8 cellular contexts compared by ENCODE assay signal in the genomic region with DNA sequence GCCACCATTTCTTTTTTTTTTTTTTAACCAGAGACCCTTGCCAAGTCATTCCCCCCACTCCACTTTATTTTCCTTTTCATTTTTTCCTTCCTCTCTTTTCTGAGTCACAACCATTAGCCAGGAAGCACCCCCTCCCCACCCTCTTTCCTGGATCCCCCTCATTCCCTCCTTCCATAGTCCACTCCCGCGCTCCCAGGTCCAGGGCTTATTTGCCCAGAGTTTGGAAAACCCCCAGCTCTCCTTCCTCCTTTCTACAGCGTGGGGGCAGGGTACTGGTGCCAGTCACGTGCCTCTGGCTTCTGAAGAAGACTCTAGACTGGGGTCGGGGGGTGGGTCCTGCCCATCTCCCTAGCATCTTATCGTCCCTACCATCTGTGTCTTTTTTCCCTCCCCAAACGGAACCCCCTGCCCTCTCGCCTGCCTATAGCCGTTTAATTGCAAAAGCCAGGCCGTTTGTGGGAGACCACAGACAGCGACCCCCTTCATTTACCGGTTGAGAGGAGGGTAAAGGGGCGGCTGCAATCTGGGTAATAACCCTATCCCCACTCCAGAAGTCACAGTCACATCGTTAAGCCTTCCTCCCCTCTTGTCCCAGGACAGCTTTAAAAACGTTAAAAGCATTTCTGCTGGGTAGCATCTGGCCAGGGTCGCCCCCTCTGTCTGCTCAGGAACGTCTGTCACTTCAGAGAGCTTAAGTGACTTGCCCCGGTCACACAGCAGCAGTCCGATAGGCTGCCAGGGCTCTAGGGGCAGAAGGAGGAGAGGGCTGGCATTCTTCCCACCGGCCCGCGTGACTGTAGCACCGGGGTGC. TPM values are rescaled to one million over a fixed set of nuclear protein-coding genes. Genes with fewer than 3 reads are reported as not detected.
DNase-seq lines count a peak whose midpoint lies in the region; ATAC-seq and TF ChIP-seq lines count a peak whose summit lies in the region.

No MANE protein-coding gene starts in this region.

- peak overlapping the region; percentile 58 for H2AFZ ChIP-seq in KMS-11 (ENCODE audit: low read depth)

- peak overlapping the region; percentile 99 for H3K4me3 Mint-ChIP-seq in activated CD4-positive, alpha-beta T cell treated with anti-CD3 and anti-CD28 coated beads for 36 hours
- peak overlapping the region; percentile 100 for H3K4me3 Mint-ChIP-seq in endodermal cell
- peak overlapping the region; percentile 97 to 100 (median 98) for H3K4me3 Mint-ChIP-seq in naive thymus-derived CD8-positive, alpha-beta T cell

- H3K4me2 ChIP-seq in KMS-11, result peak overlapping the region; percentile 91

- peaks cover 50% of the 10 kb centered on the region for H3K79me2 ChIP-seq in KMS-11 (ENCODE audit: insufficient read depth, low read depth)

- H3K27ac ChIP-seq in KMS-11 (peak overlapping the region; percentile 83), endodermal cell (ENCODE audit: low read depth, low read length) (peak overlapping the region; percentile 82)

- WGBS in endodermal cell (ENCODE audit: insufficient coverage in 1 of 2, insufficient read length in 1 of 2), 2 experiments, result 8 to 17% methylated on average over 11 to 23 of the region's 23 CpGs

- DNase-seq in activated CD4-positive, alpha-beta T cell treated with anti-CD3 and anti-CD28 coated beads for 36 hours, result peak; percentile 50
- DNase-seq in activated CD4-positive, alpha-beta T cell treated with anti-CD3 and anti-CD28 coated beads, Interleukin-2, amount 50 U/mL, for 48 hours, result no peak
- DNase-seq in SK-N-DZ (ENCODE audit: low spot score) (peak; percentile 42), endodermal cell (peak; percentile 83)
- DNase-seq in naive thymus-derived CD8-positive, alpha-beta T cell, result no peak

- intact Hi-C loops in activated CD4-positive, alpha-beta T cell treated with anti-CD3 and anti-CD28 coated beads for 36 hours (cut with DNase I, micrococcal nuclease), result loop anchor here (1.0 to 10.0 kb wide), 13 partner anchors 18 to 1067 kb away; a partner anchor contains a TSS

- H4K20me1 ChIP-seq in KMS-11 (ENCODE audit: insufficient read depth), result peaks cover 11% of the 10 kb centered on the region

- TF ChIP-seq CTCF in KMS-11 (conservative IDR thresholded peaks at IDR 0.05; ENCODE audit: low read depth, low read length), result no peak
- TF ChIP-seq CTCF in endodermal cell (conservative IDR thresholded peaks at IDR 0.05), result no peak

- no peaks in the 10 kb centered on the region for H3K9me3 ChIP-seq in endodermal cell (ENCODE audit: control insufficient read depth, low read length)

- CTCF ChIA-PET in activated CD4-positive, alpha-beta T cell treated with anti-CD3 and anti-CD28 coated beads for 36 hours (lab: Charles Lee), result interaction anchor here (0.9 to 2.8 kb wide), 4 partner anchors 28 to 172 kb away, joined by 3 to 13 read pairs (median 4); a partner anchor contains a TSS

- no peak overlapping the region for H3K4me3 ChIP-seq in KMS-11 (IDR thresholded peaks at IDR 0.05; ENCODE audit: insufficient read depth, low read depth, low read length)
- H3K4me3 ChIP-seq in endodermal cell (ENCODE audit: low read length), result peak overlapping the region; percentile 99

- H3K36me3 ChIP-seq in KMS-11 (ENCODE audit: insufficient read depth) (peaks cover 27% of the 10 kb centered on the region), endodermal cell (ENCODE audit: control insufficient read depth, insufficient read depth, low read length) (peaks cover 36% of the 10 kb centered on the region)

- peaks cover 57% of the 10 kb centered on the region for H3K4me1 Mint-ChIP-seq in activated CD4-positive, alpha-beta T cell treated with anti-CD3 and anti-CD28 coated beads for 36 hours
- peaks cover 36% of the 10 kb centered on the region for H3K4me1 Mint-ChIP-seq in endodermal cell
- H3K4me1 Mint-ChIP-seq in naive thymus-derived CD8-positive, alpha-beta T cell, result peaks cover 33 to 71% (median 65%) of the 10 kb centered on the region in 4 donors

- no peaks in the 10 kb centered on the region for H3K9me3 Mint-ChIP-seq in activated CD4-positive, alpha-beta T cell treated with anti-CD3 and anti-CD28 coated beads for 36 hours (ENCODE audit: low read depth)
- no peaks in the 10 kb centered on the region for H3K9me3 Mint-ChIP-seq in endodermal cell
- no peaks in the 10 kb centered on the region for H3K9me3 Mint-ChIP-seq in naive thymus-derived CD8-positive, alpha-beta T cell

- POLR2A ChIA-PET in activated CD4-positive, alpha-beta T cell treated with anti-CD3 and anti-CD28 coated beads for 36 hours (lab: Charles Lee), result interaction anchor here (0.5 to 1.2 kb wide), 5 partner anchors 18 to 209 kb away, joined by 3 to 7 read pairs (median 4); a partner anchor contains a TSS
- POLR2A ChIA-PET in naive thymus-derived CD8-positive, alpha-beta T cell (lab: Charles Lee), result interaction anchor here (0.6 to 3.3 kb wide), 14 partner anchors 10 to 168 kb away, joined by 3 to 56 read pairs (median 6); a partner anchor contains a TSS

- H3K4me1 ChIP-seq in KMS-11 (ENCODE audit: low read depth, poor library complexity, severe bottlenecking) (peaks cover 56% of the 10 kb centered on the region), endodermal cell (ENCODE audit: control insufficient read depth, insufficient read depth, low read length) (peaks cover 12% of the 10 kb centered on the region)

- H3K27me3 ChIP-seq in KMS-11 (ENCODE audit: insufficient read depth, low read depth) (no peaks in the 10 kb centered on the region), endodermal cell (ENCODE audit: control insufficient read depth, insufficient read depth, low read length, poor library complexity, severe bottlenecking) (no peaks in the 10 kb centered on the region)

- H3K36me3 Mint-ChIP-seq in activated CD4-positive, alpha-beta T cell treated with anti-CD3 and anti-CD28 coated beads for 36 hours (ENCODE audit: low read depth), result peaks cover 49% of the 10 kb centered on the region
- peaks cover 41% of the 10 kb centered on the region for H3K36me3 Mint-ChIP-seq in endodermal cell (ENCODE audit: low read depth)
- peaks cover 5 to 41% (median 11%) of the 10 kb centered on the region in 3 donors for H3K36me3 Mint-ChIP-seq in naive thymus-derived CD8-positive, alpha-beta T cell

- H3K27ac Mint-ChIP-seq in activated CD4-positive, alpha-beta T cell treated with anti-CD3 and anti-CD28 coated beads for 36 hours, result peak overlapping the region; percentile 86
- H3K27ac Mint-ChIP-seq in endodermal cell, result peak overlapping the region; percentile 97
- H3K27ac Mint-ChIP-seq in naive thymus-derived CD8-positive, alpha-beta T cell, result peak overlapping the region; percentile 57 to 99 (median 96)

- H3K9ac ChIP-seq in KMS-11 (peak overlapping the region; percentile 97), endodermal cell (ENCODE audit: extremely low read depth, low read length, poor library complexity, severe bottlenecking) (peak overlapping the region; percentile 99)

- no peaks in the 10 kb centered on the region for H3K27me3 Mint-ChIP-seq in activated CD4-positive, alpha-beta T cell treated with anti-CD3 and anti-CD28 coated beads for 36 hours
- no peaks in the 10 kb centered on the region for H3K27me3 Mint-ChIP-seq in endodermal cell (ENCODE audit: insufficient read depth)
- no peaks in the 10 kb centered on the region for H3K27me3 Mint-ChIP-seq in naive thymus-derived CD8-positive, alpha-beta T cell

- peak; percentile 29 for ATAC-seq in activated CD4-positive, alpha-beta T cell treated with anti-CD3 and anti-CD28 coated beads for 36 hours
- no peak for ATAC-seq in naive thymus-derived CD8-positive, alpha-beta T cell
- ATAC-seq in HG02885 (IDR thresholded peaks at IDR 0.05; ENCODE audit: poor library complexity, unreplicated experiment), result no peak
- ATAC-seq in HG02763 (IDR thresholded peaks at IDR 0.05; ENCODE audit: unreplicated experiment), result no peak

RNA-seq across cellular contexts. Expression of a gene that starts 1.0 kb away (rescaled TPM):
- total RNA-seq in activated CD4-positive, alpha-beta T cell treated with anti-CD3 and anti-CD28 coated beads for 36 hours, result 100 to 1,000 TPM; 557 to 569 TPM
- polyA plus RNA-seq in SK-N-DZ (2014; cell fraction: cytosol; rRNA removed), result 519 and 594 TPM in 2 replicates
- polyA plus RNA-seq in SK-N-DZ (2014; cell fraction: nucleus; rRNA removed), result 267 and 339 TPM in 2 replicates
- 1,000 to 10,000 TPM in 1 of 2 donors, 100 to 1,000 TPM in 1; 873 to 1,303 TPM for total RNA-seq in endodermal cell
- 723 TPM for polyA plus RNA-seq in endodermal cell (2013, experiment 1 of 2)
- 735 TPM for polyA plus RNA-seq in endodermal cell (2013, experiment 2 of 2)
- 100 to 1,000 TPM; 448 to 463 TPM for total RNA-seq in naive thymus-derived CD8-positive, alpha-beta T cell
- polyA plus RNA-seq in naive thymus-derived CD8-positive, alpha-beta T cell, result 100 to 1,000 TPM; 135 to 190 (median 165) TPM

RNA-seq across cellular contexts. Expression of a gene that starts 3.9 kb away (rescaled TPM):
- total RNA-seq in activated CD4-positive, alpha-beta T cell treated with anti-CD3 and anti-CD28 coated beads for 36 hours, result 100 to 1,000 TPM; 120 to 142 TPM
- 81.9 and 107 TPM in 2 replicates for polyA plus RNA-seq in SK-N-DZ (2014; cell fraction: cytosol; rRNA removed)
- polyA plus RNA-seq in SK-N-DZ (2014; cell fraction: nucleus; rRNA removed), result 73.3 and 79.5 TPM in 2 replicates
- total RNA-seq in endodermal cell, result 10 to 100 TPM; 65.1 to 70.8 TPM
- polyA plus RNA-seq in endodermal cell (2013, experiment 1 of 2), result 43.7 TPM
- polyA plus RNA-seq in endodermal cell (2013, experiment 2 of 2), result 40.0 TPM
- total RNA-seq in naive thymus-derived CD8-positive, alpha-beta T cell, result 10 to 100 TPM; 54.6 to 60.5 TPM
- polyA plus RNA-seq in naive thymus-derived CD8-positive, alpha-beta T cell, result 10 to 100 TPM; 49.8 to 87.7 (median 63.6) TPM

RNA-seq across cellular contexts. Expression of a gene that starts 8.2 kb away (rescaled TPM):
- total RNA-seq in activated CD4-positive, alpha-beta T cell treated with anti-CD3 and anti-CD28 coated beads for 36 hours, result 100 to 1,000 TPM; 189 to 265 TPM
- 103 and 107 TPM in 2 replicates for polyA plus RNA-seq in SK-N-DZ (2014; cell fraction: cytosol; rRNA removed)
- 122 and 155 TPM in 2 replicates for polyA plus RNA-seq in SK-N-DZ (2014; cell fraction: nucleus; rRNA removed)
- total RNA-seq in endodermal cell, result 100 to 1,000 TPM in 1 of 2 donors, 10 to 100 TPM in 1; 75.5 to 117 TPM
- 91.9 TPM for polyA plus RNA-seq in endodermal cell (2013, experiment 1 of 2)
- polyA plus RNA-seq in endodermal cell (2013, experiment 2 of 2), result 87.3 TPM
- 100 to 1,000 TPM; 117 to 125 TPM for total RNA-seq in naive thymus-derived CD8-positive, alpha-beta T cell
- polyA plus RNA-seq in naive thymus-derived CD8-positive, alpha-beta T cell, result 100 to 1,000 TPM in 2 of 3 donors, 10 to 100 TPM in 1; 78.0 to 114 (median 102) TPM

RNA-seq across cellular contexts. Expression of a gene that starts 18.4 kb away (rescaled TPM):
- total RNA-seq in activated CD4-positive, alpha-beta T cell treated with anti-CD3 and anti-CD28 coated beads for 36 hours, result 1 to 10 TPM; 2.7 to 3.5 TPM
- polyA plus RNA-seq in SK-N-DZ (2014; cell fraction: cytosol; rRNA removed), result 0.22 and 0.53 TPM in 2 replicates
- polyA plus RNA-seq in SK-N-DZ (2014; cell fraction: nucleus; rRNA removed), result 0.75 and 1.5 TPM in 2 replicates
- 1 to 10 TPM; 2.4 to 3.9 TPM for total RNA-seq in endodermal cell
- polyA plus RNA-seq in endodermal cell (2013, experiment 1 of 2), result 3.6 TPM
- 4.3 TPM for polyA plus RNA-seq in endodermal cell (2013, experiment 2 of 2)
- 1 to 10 TPM in 1 of 2 experiments, not detected in 1; 1.8 TPM for total RNA-seq in naive thymus-derived CD8-positive, alpha-beta T cell
- not detected for polyA plus RNA-seq in naive thymus-derived CD8-positive, alpha-beta T cell

RNA-seq across cellular contexts. Expression of a gene that starts 19.6 kb away (rescaled TPM):
- 10 to 100 TPM; 31.1 to 36.3 TPM for total RNA-seq in activated CD4-positive, alpha-beta T cell treated with anti-CD3 and anti-CD28 coated beads for 36 hours
- 33.3 and 37.3 TPM in 2 replicates for polyA plus RNA-seq in SK-N-DZ (2014; cell fraction: cytosol; rRNA removed)
- polyA plus RNA-seq in SK-N-DZ (2014; cell fraction: nucleus; rRNA removed), result 18.4 and 25.6 TPM in 2 replicates
- total RNA-seq in endodermal cell, result 10 to 100 TPM; 31.0 to 34.9 TPM
- 37.5 TPM for polyA plus RNA-seq in endodermal cell (2013, experiment 1 of 2)
- polyA plus RNA-seq in endodermal cell (2013, experiment 2 of 2), result 41.7 TPM
- total RNA-seq in naive thymus-derived CD8-positive, alpha-beta T cell, result 10 to 100 TPM; 17.3 to 17.8 TPM
- 10 to 100 TPM; 59.4 to 65.1 (median 64.7) TPM for polyA plus RNA-seq in naive thymus-derived CD8-positive, alpha-beta T cell

Comparison
In these comparisons a context has a peak if more than half of its experiments do, and no peak if none do; other contexts are left out.
1. DNase-seq: peak in activated CD4-positive, alpha-beta T cell treated with anti-CD3 and anti-CD28 coated beads for 36 hours (single experiment), SK-N-DZ (single experiment) and endodermal cell (single experiment); none in activated CD4-positive, alpha-beta T cell treated with anti-CD3 and anti-CD28 coated beads, Interleukin-2, amount 50 U/mL, for 48 hours (0 of 2) and naive thymus-derived CD8-positive, alpha-beta T cell (0 of 10).
2. Peak in every context shown above with its lines, with median percentiles within 50 percentile points of each other: H3K27ac Mint-ChIP-seq and H3K4me3 Mint-ChIP-seq.